In the genomic region with DNA sequence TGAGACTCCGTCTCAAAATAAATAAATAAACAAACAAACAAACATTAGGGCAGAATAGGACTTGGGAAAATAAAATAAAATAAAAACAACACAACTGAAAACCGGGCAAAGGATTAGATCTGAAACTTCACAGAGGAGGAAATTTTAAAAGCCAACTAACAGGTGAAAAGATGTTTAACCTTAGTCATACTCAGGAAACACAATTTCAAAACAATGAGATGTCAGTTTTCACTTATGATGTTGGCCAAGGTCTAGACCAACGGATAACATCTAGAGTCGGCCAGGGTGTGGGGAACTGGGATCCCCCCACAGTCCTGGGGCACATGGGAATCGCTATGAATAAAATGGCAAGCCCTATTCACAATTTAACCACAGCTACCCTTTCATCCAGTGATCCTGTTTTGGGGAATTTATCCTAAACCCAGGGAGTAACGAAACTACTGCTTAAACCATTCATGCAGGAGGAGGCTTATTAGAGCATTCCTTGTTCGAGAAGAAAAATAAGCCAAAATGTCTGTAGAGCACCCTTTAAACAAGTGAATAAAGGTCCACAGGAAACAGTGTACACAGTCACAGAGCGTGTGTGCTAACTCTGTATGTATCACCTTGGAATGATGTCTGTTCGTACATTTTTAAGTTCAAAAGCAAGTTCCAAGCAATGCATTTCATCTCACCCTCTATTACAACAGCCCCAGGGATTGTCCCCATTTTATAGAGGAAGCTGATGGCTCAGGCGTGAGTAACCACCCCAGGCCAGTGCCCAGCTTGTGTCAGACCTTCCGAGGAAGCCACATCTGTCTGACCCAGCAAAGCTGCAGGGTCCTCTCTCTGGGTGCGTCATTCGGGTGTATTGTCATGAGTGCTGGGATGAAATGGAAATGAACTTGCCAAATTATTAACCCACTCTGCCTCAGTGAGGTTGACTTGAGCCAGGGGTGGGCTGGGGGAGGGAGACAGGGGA, we compare ENCODE assay signal across 14 cellular contexts. TPM values are rescaled to one million over a fixed set of nuclear protein-coding genes. Genes with fewer than 3 reads are reported as not detected.
DNase-seq lines count a peak whose midpoint lies in the region; ATAC-seq and TF ChIP-seq lines count a peak whose summit lies in the region.
"Had no signal": no experiment of that assay in that cellular context is flagged by ENCODE, and none has a peak within 500 bp of the region (broad histone marks: within the 10 kb centered on the region; RNA-seq: fewer than 3 reads in every experiment).

No MANE protein-coding gene starts in this region.

- CTCF ChIA-PET in PC-3 (lab: Charles Lee) = interaction anchor here (1.5 kb wide), 1 partner anchor 60 kb away, joined by 6 read pairs; no protein-coding TSS in a partner anchor

- DNase-seq in Daoy (ENCODE audit: low read depth) (peak; percentile 83), PC-3 (peak; percentile 97), epithelial cell of esophagus (ENCODE audit: low read depth) (peak; percentile 62), mucosa of descending colon (peak in 1 of 3 donors; percentile 17), pons (ENCODE audit: low spot score) (no peak), caudate nucleus (lab: John Stamatoyannopoulos, UW) (no peak), ecto neural progenitor cell (ENCODE audit: low spot score) (no peak)
- DNase-seq in activated CD8-positive, alpha-beta memory T cell treated with anti-CD3 and anti-CD28 coated beads, Interleukin-2, amount 50 U/mL, for 4 hours = no peak
- DNase-seq: CD8-positive, alpha-beta T cell; KG1; NCI-H510A treated with DMSO at 0.1 percent for 48 hours; T-helper 2 cell had no signal

- H3F3A ChIP-seq in PC-3 (ENCODE audit: low read length, unreplicated experiment) = peaks cover 15% of the 10 kb centered on the region

- H3K9me3 ChIP-seq in PC-3 (ENCODE audit: low read length) (no peaks in the 10 kb centered on the region), mucosa of descending colon (no peaks in the 10 kb centered on the region)
- H3K9me3 ChIP-seq: body of pancreas had no signal

- BruUV-seq in PC-3 (replicated peaks; lab: Mats Ljungman, UMichigan) = TSS peak; percentile 71

- H3K9ac ChIP-seq in PC-3 (ENCODE audit: low read length) = peak overlapping the region; percentile 91

- no peaks in the 10 kb centered on the region for H3K27me3 ChIP-seq in PC-3 (ENCODE audit: low read length)
- H3K27me3 ChIP-seq: body of pancreas had no signal

- no peaks in the 10 kb centered on the region for H3K36me3 ChIP-seq in PC-3 (ENCODE audit: low read depth, low read length)
- H3K36me3 ChIP-seq in mucosa of descending colon (ENCODE audit: low read depth) = no peaks in the 10 kb centered on the region

- H4K20me1 ChIP-seq in PC-3 (ENCODE audit: low read length) = no peaks in the 10 kb centered on the region

- POLR2A ChIA-PET in PC-3 (lab: Charles Lee; ENCODE audit: unreplicated experiment) = interaction anchor here (0.5 to 0.6 kb wide), 2 partner anchors 48 to 74 kb away, joined by 3 to 4 read pairs; no protein-coding TSS in a partner anchor

- no peak overlapping the region for H2AFZ ChIP-seq in PC-3 (ENCODE audit: low read length)

- H3K27ac ChIP-seq in PC-3 (ENCODE audit: low read length) (peak overlapping the region; percentile 100), caudate nucleus (ENCODE audit: low read depth, low read length) (no peak overlapping the region)
- H3K27ac ChIP-seq: body of pancreas had no signal

- no peak for TF ChIP-seq CTCF in PC-3 (conservative IDR thresholded peaks at IDR 0.05; ENCODE audit: low read depth, low read length)
- TF ChIP-seq CTCF in epithelial cell of esophagus (IDR thresholded peaks at IDR 0.05; ENCODE audit: insufficient read depth, low read depth, low read length, missing control alignments) = no peak
- no peak for TF ChIP-seq CTCF in mucosa of descending colon (IDR thresholded peaks at IDR 0.05)

- peak; percentile 73 for ATAC-seq in PC-3
- ATAC-seq in mucosa of descending colon = peak; percentile 69
- ATAC-seq: body of pancreas; CD8-positive, alpha-beta T cell had no signal

- intact Hi-C loops in PC-3 (cut with micrococcal nuclease) = loop anchor here (2.0 kb wide), 1 partner anchor 48 kb away; no protein-coding TSS in a partner anchor
- intact Hi-C loops in mucosa of descending colon (cut with DNase I, micrococcal nuclease) = no loop called here

- H3K79me2 ChIP-seq in PC-3 (ENCODE audit: low read length) = 0 out of 2 replicates have a peak, but pooled peaks cover 8% of the 10 kb centered on the region

- no peaks in the 10 kb centered on the region for H3K9me2 ChIP-seq in PC-3 (replicated peaks; ENCODE audit: low read length)

- H3K4me2 ChIP-seq in PC-3 (ENCODE audit: low read length) = peak overlapping the region; percentile 79

- peaks cover 77% of the 10 kb centered on the region for H3K4me1 ChIP-seq in PC-3 (ENCODE audit: insufficient read depth, low read length)
- H3K4me1 ChIP-seq in mucosa of descending colon (ENCODE audit: low read depth) = no peaks in the 10 kb centered on the region

- peak overlapping the region; percentile 47 for H3K4me3 ChIP-seq in PC-3 (ENCODE audit: low read length)
- no peak overlapping the region for H3K4me3 ChIP-seq in epithelial cell of esophagus (ENCODE audit: low read length)
- H3K4me3 ChIP-seq in mucosa of descending colon = no peak overlapping the region
- H3K4me3 ChIP-seq: body of pancreas had no signal

RNA-seq across cellular contexts. Expression of a gene that starts 6.3 kb away (rescaled TPM):
- total RNA-seq in Daoy (2014; rRNA removed; shearing (Covaris generic)) = 24.3 and 31.5 TPM in 2 replicates
- total RNA-seq in PC-3 (2014; rRNA removed) (113 and 133 TPM in 2 replicates), mucosa of descending colon (1,000 to 10,000 TPM in 1 of 3 donors, 100 to 1,000 TPM in 2; 270 to 1,014 (median 289) TPM)

RNA-seq across cellular contexts. Expression of a gene that starts 44.8 kb away (rescaled TPM):
- total RNA-seq in Daoy (2014; rRNA removed; shearing (Covaris generic)) = 0.29 and 0.54 TPM in 2 replicates
- total RNA-seq in PC-3 (2014; rRNA removed) (1.1 and 1.3 TPM in 2 replicates), mucosa of descending colon (1 to 10 TPM in 2 of 3 donors, under 1 TPM in 1; 0.79 to 4.7 (median 1.2) TPM)
- total RNA-seq: CD8-positive, alpha-beta T cell; mononuclear cell had no signal

Comparison
In these comparisons a context has a peak if more than half of its experiments do, and no peak if none do; other contexts are left out.
1. DNase-seq: peak in Daoy (single experiment), PC-3 (single experiment) and epithelial cell of esophagus (single experiment); none in activated CD8-positive, alpha-beta memory T cell treated with anti-CD3 and anti-CD28 coated beads, Interleukin-2, amount 50 U/mL, for 4 hours (single experiment), pons (single experiment), caudate nucleus (0 of 61) and ecto neural progenitor cell (single experiment).